ENCODE assay signal across 8 cellular contexts in the genomic region with DNA sequence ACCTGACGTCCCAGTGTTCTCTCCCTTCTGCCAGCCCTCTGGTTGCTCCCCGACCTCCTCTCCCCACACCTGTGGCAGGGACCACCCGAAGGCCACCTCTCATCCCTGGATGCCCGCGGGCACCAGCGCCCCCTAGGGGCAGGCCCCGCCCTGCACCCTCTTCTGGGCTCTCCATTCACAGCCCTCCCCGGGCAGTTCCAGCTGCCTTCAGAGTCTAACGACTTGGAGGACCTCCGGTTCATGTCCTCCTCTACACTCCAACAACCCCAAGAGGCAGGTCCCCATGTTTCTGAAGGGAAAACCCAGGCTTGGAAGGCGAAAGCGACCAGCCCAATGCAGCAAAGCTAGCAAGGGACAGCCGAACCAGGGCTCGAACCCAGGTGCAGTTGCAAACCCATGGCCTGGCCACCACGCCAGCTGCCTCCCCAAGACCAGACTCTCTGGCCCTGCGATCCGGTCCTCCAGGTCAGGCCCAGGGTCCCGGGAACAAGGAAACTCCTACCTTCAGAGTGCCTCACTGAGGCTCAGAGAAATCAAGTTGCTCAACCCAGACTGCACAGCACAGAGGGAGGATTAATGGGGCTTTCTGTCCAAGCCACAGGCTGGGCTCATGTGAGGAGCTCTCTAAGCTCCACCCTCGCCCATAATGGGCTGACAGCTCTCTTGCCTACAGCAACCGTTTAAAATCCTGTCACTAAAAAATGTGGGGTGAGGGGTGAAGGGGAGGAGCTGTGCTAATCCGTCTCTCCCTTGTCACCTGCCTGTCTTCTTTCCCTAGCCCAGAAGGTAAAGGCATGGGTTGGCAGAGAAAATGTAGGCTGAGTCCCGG.
A peak's percentile ranks its signal among the peaks of the same experiment; 100 is the strongest.
DNase-seq lines count a peak whose midpoint lies in the region; ATAC-seq and TF ChIP-seq lines count a peak whose summit lies in the region.

No MANE protein-coding gene starts in this region.

- H3K4me3 Mint-ChIP-seq in brain = peak overlapping the region in 1 of 5 experiments; percentile 31

- peaks cover 0 to 9% (median 0%) of the 10 kb centered on the region in 5 experiments for H3K9me3 Mint-ChIP-seq in brain

- H3K4me1 Mint-ChIP-seq in brain = peaks cover 15% of the 10 kb centered on the region

- H3K27me3 Mint-ChIP-seq in brain = peaks cover 60% of the 10 kb centered on the region

- H3K27ac Mint-ChIP-seq in brain = peak overlapping the region in 1 of 5 experiments; percentile 34

- no peaks in the 10 kb centered on the region for H3K36me3 Mint-ChIP-seq in brain

- peak; percentile 51 to 82 for TF ChIP-seq CTCF in brain (conservative IDR thresholded peaks at IDR 0.05)

- no peak for ATAC-seq in HG03342 (IDR thresholded peaks at IDR 0.05; ENCODE audit: unreplicated experiment)
- ATAC-seq in GM21515 (IDR thresholded peaks at IDR 0.05; ENCODE audit: unreplicated experiment) = no peak
- no peak for ATAC-seq in HG02763 (IDR thresholded peaks at IDR 0.05; ENCODE audit: unreplicated experiment)

- DNase-seq in ELR (ENCODE audit: low read depth) (peak; percentile 26), NCI-H82 (lab: John Stamatoyannopoulos, UW) (peak; percentile 81), mesenteric fat pad (ENCODE audit: low spot score) (peak; percentile 86), NCI-H1105 (lab: John Stamatoyannopoulos, UW) (no peak)
